In genomic region chr2:237157551-237158102, GRCh38 we compare ENCODE assay signal across 14 cellular contexts.
A peak's percentile ranks its signal among the peaks of the same experiment; 100 is the strongest.
DNase-seq lines count a peak whose midpoint lies in the region; TF ChIP-seq lines count a peak whose summit lies in the region.
"Had no signal": no experiment of that assay in that cellular context is flagged by ENCODE, and none has a peak within 500 bp of the region (broad histone marks: within the 10 kb centered on the region; RNA-seq: fewer than 3 reads in every experiment).

No MANE protein-coding gene starts in this region.

- peaks cover 8% of the 10 kb centered on the region for H3K9me3 ChIP-seq in AG04450 (ENCODE audit: control insufficient read depth, insufficient read depth, low read length)
- no peaks in the 10 kb centered on the region for H3K9me3 ChIP-seq in esophagus muscularis mucosa
- no peaks in the 10 kb centered on the region for H3K9me3 ChIP-seq in skeletal muscle satellite cell (replicated peaks; ENCODE audit: low read length)
- H3K9me3 ChIP-seq: lower lobe of right lung had no signal

- H3K4me3 ChIP-seq in AG04450 (ENCODE audit: low read depth, low read length): no peak overlapping the region
- H3K4me3 ChIP-seq in esophagus muscularis mucosa: no peak overlapping the region
- H3K4me3 ChIP-seq in skeletal muscle satellite cell (ENCODE audit: low read length): no peak overlapping the region
- H3K4me3 ChIP-seq: lower lobe of right lung had no signal

- no peak for TF ChIP-seq POLR2A in esophagus muscularis mucosa (IDR thresholded peaks at IDR 0.05; ENCODE audit: low read depth)

- no peaks in the 10 kb centered on the region for H3K27me3 ChIP-seq in AG04450 (ENCODE audit: control insufficient read depth, insufficient read depth, low read length)
- no peaks in the 10 kb centered on the region for H3K27me3 ChIP-seq in esophagus muscularis mucosa
- H3K27me3 ChIP-seq in skeletal muscle satellite cell (ENCODE audit: control insufficient read depth, insufficient read depth, low read length): no peaks in the 10 kb centered on the region

- TF ChIP-seq CTCF in AG04450 (IDR thresholded peaks at IDR 0.05; ENCODE audit: low read depth, low read length) (no peak), esophagus muscularis mucosa (IDR thresholded peaks at IDR 0.05) (no peak)

- intact Hi-C loops in esophagus muscularis mucosa (cut with DNase I): loop anchor here (10.0 kb wide), 1 partner anchor 417 kb away; no protein-coding TSS in a partner anchor

- TF ChIP-seq EP300 in esophagus muscularis mucosa (IDR thresholded peaks at IDR 0.05): no peak

- H3K36me3 ChIP-seq in esophagus muscularis mucosa: no peaks in the 10 kb centered on the region
- no peaks in the 10 kb centered on the region for H3K36me3 ChIP-seq in skeletal muscle satellite cell (ENCODE audit: insufficient read depth, low read length)
- H3K36me3 ChIP-seq: lower lobe of right lung had no signal

- WGBS in esophagus muscularis mucosa: 68% methylated on average over 2 of the region's 2 CpGs

- peak overlapping the region; percentile 79 for H3K9ac ChIP-seq in skeletal muscle satellite cell (ENCODE audit: low read depth, low read length)
- H3K9ac ChIP-seq: KMS-11 had no signal

- CTCF ChIA-PET in AG04450 (lab: Charles Lee): interaction anchor here (2.1 kb wide), 1 partner anchor 8 kb away, joined by 7 read pairs; no protein-coding TSS in a partner anchor

- H3K4me1 ChIP-seq in esophagus muscularis mucosa (peaks cover 8 to 45% (median 28%) of the 10 kb centered on the region in 4 donors), skeletal muscle satellite cell (ENCODE audit: control insufficient read depth, insufficient read depth, low read length) (peaks cover 53% of the 10 kb centered on the region)

- POLR2A ChIA-PET in AG04450 (lab: Yijun Ruan, JAX): interaction anchor here (0.6 kb wide), 1 partner anchor 249 kb away, joined by 3 read pairs; no protein-coding TSS in a partner anchor

- no peak for DNase-seq in AG04450 (ENCODE audit: low read depth, low spot score)
- DNase-seq in NCI-H1092 treated with DMSO at 0.1 percent for 48 hours (lab: John Stamatoyannopoulos, UW): peak; percentile 24
- peak; percentile 50 for DNase-seq in esophagus muscularis mucosa (ENCODE audit: extremely low spot score)
- DNase-seq in caudate nucleus (lab: John Stamatoyannopoulos, UW): no peak
- DNase-seq in cerebellar cortex (ENCODE audit: low spot score): no peak
- no peak for DNase-seq in NCI-H1048 (lab: John Stamatoyannopoulos, UW)
- DNase-seq in NCI-H128 (lab: John Stamatoyannopoulos, UW; ENCODE audit: unreplicated experiment): no peak
- DNase-seq: activated naive CD8-positive, alpha-beta T cell treated with anti-CD3 and anti-CD28 coated beads, Interleukin-2, amount 50 U/mL, for 24 hours; cerebellar nuclear complex; lower lobe of right lung; posterior cingulate gyrus; SHP77 treated with DMSO at 0.1 percent for 48 hours had no signal

- H3K4me2 ChIP-seq in skeletal muscle satellite cell (ENCODE audit: low read length): no peak overlapping the region
- H3K4me2 ChIP-seq: KMS-11 had no signal

- peak overlapping the region; percentile 91 for H3K27ac ChIP-seq in AG04450 (ENCODE audit: low read depth, low read length)
- no peak overlapping the region for H3K27ac ChIP-seq in esophagus muscularis mucosa (replicated peaks in 1 of 4)
- H3K27ac ChIP-seq in caudate nucleus (ENCODE audit: low read depth, low read length): no peak overlapping the region
- H3K27ac ChIP-seq: KMS-11 had no signal

Comparison
In these comparisons a context has a peak if more than half of its experiments do, and no peak if none do; other contexts are left out.
1. DNase-seq: peak in NCI-H1092 treated with DMSO at 0.1 percent for 48 hours (single experiment) and esophagus muscularis mucosa (single experiment); none in AG04450 (single experiment), caudate nucleus (0 of 61), cerebellar cortex (single experiment), NCI-H1048 (single experiment) and NCI-H128 (single experiment).